11 cellular contexts compared by ENCODE assay signal in the genomic region with DNA sequence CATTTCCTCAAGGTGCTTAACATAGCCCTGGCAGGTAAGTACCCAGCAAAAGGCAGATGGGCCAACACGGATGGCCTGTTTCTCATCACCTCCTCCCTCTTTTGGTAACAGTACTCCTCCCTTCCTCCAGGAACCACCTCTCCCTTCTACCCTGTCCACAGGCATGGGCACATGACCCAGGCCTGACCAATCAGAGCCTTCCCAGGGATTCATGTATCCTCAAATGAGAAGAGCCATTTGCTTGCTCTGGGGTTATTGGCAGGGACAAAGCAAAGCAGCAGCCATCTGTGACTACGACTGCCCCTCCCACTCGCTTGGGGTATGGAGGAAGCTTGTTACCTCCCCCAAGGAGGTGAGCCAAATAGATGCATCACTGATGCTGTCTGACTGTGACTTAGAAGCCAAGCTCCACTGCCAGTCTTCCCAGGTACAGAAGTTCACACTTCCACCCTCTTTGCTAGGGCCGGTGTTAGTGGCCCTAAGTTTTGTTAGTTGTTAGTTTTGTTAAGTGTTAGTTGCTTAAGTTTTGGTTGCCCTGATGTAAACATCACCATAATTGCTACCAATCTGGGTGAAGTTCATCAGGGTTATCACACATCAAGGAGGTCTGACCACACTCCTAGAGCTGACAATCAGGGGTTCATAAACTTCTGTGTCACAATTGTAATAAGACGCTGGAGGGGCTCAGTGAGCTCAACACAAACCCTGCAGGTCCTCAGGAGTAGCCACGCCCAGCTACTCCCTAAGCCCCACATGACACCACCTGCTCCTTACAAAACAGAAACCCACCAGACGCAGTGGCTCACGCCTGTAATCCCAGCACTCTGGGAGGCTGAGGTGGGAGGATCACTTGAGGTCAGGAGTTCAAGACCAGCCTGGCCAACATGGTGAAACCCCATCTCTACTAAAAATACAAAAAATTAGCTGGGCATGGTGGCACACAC. TPM values are rescaled to one million over a fixed set of nuclear protein-coding genes. Genes with fewer than 3 reads are reported as not detected.
DNase-seq lines count a peak whose midpoint lies in the region; ATAC-seq and TF ChIP-seq lines count a peak whose summit lies in the region.
"Had no signal": no experiment of that assay in that cellular context is flagged by ENCODE, and none has a peak within 500 bp of the region (broad histone marks: within the 10 kb centered on the region; RNA-seq: fewer than 3 reads in every experiment).

No MANE protein-coding gene starts in this region.

- TF ChIP-seq POLR2A in HCT116 (IDR thresholded peaks at IDR 0.05; ENCODE audit: borderline replicate concordance, extremely low read depth, insufficient read depth, insufficient read length), result no peak

- no peaks in the 10 kb centered on the region for H3K27me3 ChIP-seq in HCT116 (ENCODE audit: insufficient read depth, low read length)
- H3K27me3 ChIP-seq: left lung had no signal

- intact Hi-C loops in HCT116 (cut with micrococcal nuclease), result no loop called here

- H3K27ac ChIP-seq in HCT116 (ENCODE audit: low read depth, low read length) (no peak overlapping the region), RWPE1 (peak overlapping the region; percentile 25)
- H3K27ac ChIP-seq: left lung had no signal

- H3K4me3 ChIP-seq in HCT116 (replicated peaks in 1 of 2; ENCODE audit: low read depth in 1 of 2, low read length in 2 of 2), result no peak overlapping the region
- H3K4me3 ChIP-seq: left lung had no signal

- no TSS peak for BruUV-seq in HCT116 (replicated peaks; lab: Mats Ljungman, UMichigan)

- no peak for TF ChIP-seq RAD21 in HCT116 (IDR thresholded peaks at IDR 0.05; ENCODE audit: low read depth)

- ATAC-seq in HCT116 (0 out of 2 replicates have a peak, but pooled peaks have one; percentile 38), GM18867 (IDR thresholded peaks at IDR 0.05; ENCODE audit: unreplicated experiment) (no peak)
- ATAC-seq: left lung, T-helper 17 cell had no signal

- no peaks in the 10 kb centered on the region for H3K9me3 ChIP-seq in HCT116 (ENCODE audit: control insufficient read depth in 1 of 2, insufficient read depth in 1 of 2, low read depth in 1 of 2, low read length in 2 of 2)
- H3K9me3 ChIP-seq: left lung had no signal

- DNase-seq in D341Med (ENCODE audit: low spot score) (peak; percentile 25), HCT116 (ENCODE audit: low read depth, low spot score) (no peak), RWPE1 (ENCODE audit: low spot score) (no peak), iPS-NIHi7 (ENCODE audit: extremely low spot score) (peak; percentile 33), NCI-H2227 (lab: John Stamatoyannopoulos, UW; ENCODE audit: unreplicated experiment) (no peak), NK-92 (lab: John Stamatoyannopoulos, UW; ENCODE audit: unreplicated experiment) (no peak)
- DNase-seq: activated naive CD4-positive, alpha-beta T cell; left lung; NCI-H2107; T-helper 17 cell had no signal

- no peaks in the 10 kb centered on the region for H3K79me2 ChIP-seq in HCT116 (ENCODE audit: insufficient read depth, low read length)

- no peak overlapping the region for H3K4me2 ChIP-seq in HCT116 (ENCODE audit: low read length)

- RAD21 ChIA-PET in HCT116 (lab: Charles Lee; ENCODE audit: low non-redundant PET in 1 of 2, low total read pairs in 2 of 2, uncharacterized antibody in 2 of 2, unreplicated experiment in 2 of 2), result no interaction called here

- peaks cover 2 to 3% of the 10 kb centered on the region in 2 experiments; a peak in 1 of 4 replicates for H3K36me3 ChIP-seq in HCT116 (ENCODE audit: control insufficient read depth in 1 of 2, insufficient read depth in 2 of 2, low read length in 2 of 2)

- CTCF ChIA-PET in HCT116 (lab: Charles Lee) (no interaction called here), RWPE1 (lab: Yijun Ruan, JAX) (no interaction called here)

- no peak overlapping the region for H3K9ac ChIP-seq in HCT116 (ENCODE audit: low read length)

- no peaks in the 10 kb centered on the region for H3K9me2 ChIP-seq in HCT116 (ENCODE audit: insufficient read depth)

- TF ChIP-seq CTCF in HCT116 (IDR thresholded peaks at IDR 0.05 in 2 of 3, conservative IDR thresholded peaks at IDR 0.05 in 1 of 3; ENCODE audit: borderline replicate concordance in 1 of 3, insufficient read depth in 1 of 3, low read depth in 2 of 3, low read length in 2 of 3), result no peak
- no peak for TF ChIP-seq CTCF in RWPE1 (conservative IDR thresholded peaks at IDR 0.05; ENCODE audit: low read depth)

- no peak overlapping the region for H2AFZ ChIP-seq in HCT116 (ENCODE audit: low read depth, low read length, poor library complexity, severe bottlenecking)

- H4K20me1 ChIP-seq in HCT116 (ENCODE audit: insufficient read depth), result no peaks in the 10 kb centered on the region

- POLR2A ChIA-PET in HCT116 (lab: Charles Lee) (no interaction called here), RWPE1 (lab: Yijun Ruan, JAX; ENCODE audit: low non-redundant PET) (no interaction called here)

- H3K4me1 ChIP-seq in HCT116 (ENCODE audit: control insufficient read depth in 1 of 2, insufficient read depth in 2 of 2, low read length in 2 of 2), result peaks cover 4 to 13% of the 10 kb centered on the region in 2 experiments; a peak in 3 of 4 replicates

TF ChIP-seq in HCT116, 20 proteins besides CTCF, POLR2A, EP300 and RAD21:
- no peak for TF ChIP-seq SP1 (IDR thresholded peaks at IDR 0.05; ENCODE audit: low read depth)
- TF ChIP-seq POLR2AphosphoS5 (IDR thresholded peaks at IDR 0.05; ENCODE audit: low read depth, low read length), result no peak
- TF ChIP-seq EGR1 (IDR thresholded peaks at IDR 0.05; ENCODE audit: low read depth), result no peak
- TF ChIP-seq TCF7L2 (IDR thresholded peaks at IDR 0.05; ENCODE audit: borderline replicate concordance, extremely low read depth, insufficient read depth, insufficient read length), result no peak
- TF ChIP-seq ZNF274 (IDR thresholded peaks at IDR 0.05; ENCODE audit: low read depth, low read length), result no peak
- TF ChIP-seq CEBPB (IDR thresholded peaks at IDR 0.05; ENCODE audit: low read depth), result no peak
- TF ChIP-seq, protein P1, sequence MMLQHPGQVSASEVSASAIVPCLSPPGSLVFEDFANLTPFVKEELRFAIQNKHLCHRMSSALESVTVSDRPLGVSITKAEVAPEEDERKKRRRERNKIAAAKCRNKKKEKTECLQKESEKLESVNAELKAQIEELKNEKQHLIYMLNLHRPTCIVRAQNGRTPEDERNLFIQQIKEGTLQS (IDR thresholded peaks at IDR 0.05), result no peak
- no peak for TF ChIP-seq SIN3A (IDR thresholded peaks at IDR 0.05; ENCODE audit: low read depth)
- no peak for TF ChIP-seq CBX3 (IDR thresholded peaks at IDR 0.05; ENCODE audit: low read depth)
- TF ChIP-seq, protein P2, sequence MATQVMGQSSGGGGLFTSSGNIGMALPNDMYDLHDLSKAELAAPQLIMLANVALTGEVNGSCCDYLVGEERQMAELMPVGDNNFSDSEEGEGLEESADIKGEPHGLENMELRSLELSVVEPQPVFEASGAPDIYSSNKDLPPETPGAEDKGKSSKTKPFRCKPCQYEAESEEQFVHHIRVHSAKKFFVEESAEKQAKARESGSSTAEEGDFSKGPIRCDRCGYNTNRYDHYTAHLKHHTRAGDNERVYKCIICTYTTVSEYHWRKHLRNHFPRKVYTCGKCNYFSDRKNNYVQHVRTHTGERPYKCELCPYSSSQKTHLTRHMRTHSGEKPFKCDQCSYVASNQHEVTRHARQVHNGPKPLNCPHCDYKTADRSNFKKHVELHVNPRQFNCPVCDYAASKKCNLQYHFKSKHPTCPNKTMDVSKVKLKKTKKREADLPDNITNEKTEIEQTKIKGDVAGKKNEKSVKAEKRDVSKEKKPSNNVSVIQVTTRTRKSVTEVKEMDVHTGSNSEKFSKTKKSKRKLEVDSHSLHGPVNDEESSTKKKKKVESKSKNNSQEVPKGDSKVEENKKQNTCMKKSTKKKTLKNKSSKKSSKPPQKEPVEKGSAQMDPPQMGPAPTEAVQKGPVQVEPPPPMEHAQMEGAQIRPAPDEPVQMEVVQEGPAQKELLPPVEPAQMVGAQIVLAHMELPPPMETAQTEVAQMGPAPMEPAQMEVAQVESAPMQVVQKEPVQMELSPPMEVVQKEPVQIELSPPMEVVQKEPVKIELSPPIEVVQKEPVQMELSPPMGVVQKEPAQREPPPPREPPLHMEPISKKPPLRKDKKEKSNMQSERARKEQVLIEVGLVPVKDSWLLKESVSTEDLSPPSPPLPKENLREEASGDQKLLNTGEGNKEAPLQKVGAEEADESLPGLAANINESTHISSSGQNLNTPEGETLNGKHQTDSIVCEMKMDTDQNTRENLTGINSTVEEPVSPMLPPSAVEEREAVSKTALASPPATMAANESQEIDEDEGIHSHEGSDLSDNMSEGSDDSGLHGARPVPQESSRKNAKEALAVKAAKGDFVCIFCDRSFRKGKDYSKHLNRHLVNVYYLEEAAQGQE (IDR thresholded peaks at IDR 0.05; ENCODE audit: low read depth), result no peak
- TF ChIP-seq EZH2phosphoT487 (IDR thresholded peaks at IDR 0.05; ENCODE audit: borderline replicate concordance), result no peak
- TF ChIP-seq ELF1 (IDR thresholded peaks at IDR 0.05; ENCODE audit: borderline replicate concordance, low read depth), result no peak
- TF ChIP-seq JUND (IDR thresholded peaks at IDR 0.05), result no peak
- TF ChIP-seq YY1 (IDR thresholded peaks at IDR 0.05; ENCODE audit: extremely low read depth, insufficient replicate concordance, low read depth, low read length), result no peak
- TF ChIP-seq ZFX (IDR thresholded peaks at IDR 0.05), result no peak

RNA-seq across cellular contexts. Expression of a gene that starts 57.3 kb away (rescaled TPM):
- 15.4 TPM for total RNA-seq in HCT116 (2021; ENCODE audit: unreplicated experiment)
- 10.6 and 11.6 TPM in 2 replicates for polyA plus RNA-seq in HCT116 (2012)

Comparison
In these comparisons a context has a peak if more than half of its experiments do, and no peak if none do; other contexts are left out.
1. DNase-seq: peak in D341Med (single experiment) and iPS-NIHi7 (single experiment); none in HCT116 (single experiment), RWPE1 (single experiment), NCI-H2227 (single experiment) and NK-92 (single experiment).